In genomic region chr12:110688446-110689001, GRCh38 we compare ENCODE assay signal across 8 cellular contexts. TPM values are rescaled to one million over a fixed set of nuclear protein-coding genes. Genes with fewer than 3 reads are reported as not detected.
DNase-seq lines count a peak whose midpoint lies in the region; ATAC-seq and TF ChIP-seq lines count a peak whose summit lies in the region.

No MANE protein-coding gene starts in this region.

- TF ChIP-seq CTCF in PC-9 (conservative IDR thresholded peaks at IDR 0.05) (no peak), foreskin fibroblast (IDR thresholded peaks at IDR 0.05; ENCODE audit: low read depth, low read length) (no peak), prostate gland (IDR thresholded peaks at IDR 0.05) (no peak)

- no TSS peak for BruUV-seq in PC-9 (replicated peaks; lab: Mats Ljungman, UMichigan)

- no peak for TF ChIP-seq POLR2A in prostate gland (IDR thresholded peaks at IDR 0.05)

- no peaks in the 10 kb centered on the region for H3K36me3 ChIP-seq in PC-9 (ENCODE audit: low read depth)
- H3K36me3 ChIP-seq in prostate gland: no peaks in the 10 kb centered on the region

- no peak overlapping the region for H2AFZ ChIP-seq in PC-9

- H3K9me2 ChIP-seq in PC-9 (ENCODE audit: insufficient read depth): no peaks in the 10 kb centered on the region

- H3K4me1 ChIP-seq in PC-9 (replicated peaks; ENCODE audit: insufficient read depth): no peaks in the 10 kb centered on the region
- H3K4me1 ChIP-seq in prostate gland (replicated peaks): peaks cover 7% of the 10 kb centered on the region

- no peaks in the 10 kb centered on the region for H3F3A ChIP-seq in PC-9 (ENCODE audit: insufficient read depth, low read depth)

- no peak overlapping the region for H3K4me3 ChIP-seq in PC-9
- H3K4me3 ChIP-seq in foreskin fibroblast (ENCODE audit: low read depth in 1 of 2, low read length in 2 of 2): peak overlapping the region; percentile 52 to 57
- H3K4me3 ChIP-seq in prostate gland: peak overlapping the region; percentile 48 to 62

- no peaks in the 10 kb centered on the region for H3K79me2 ChIP-seq in PC-9 (ENCODE audit: low read depth)

- H3K4me2 ChIP-seq in PC-9: 0 out of 2 replicates have a peak overlapping the region, but pooled peaks have one; percentile 18

- peak; percentile 13 for ATAC-seq in GM19035 (IDR thresholded peaks at IDR 0.05; ENCODE audit: unreplicated experiment)
- no peak for ATAC-seq in GM21360 (IDR thresholded peaks at IDR 0.05; ENCODE audit: unreplicated experiment)
- ATAC-seq in HG02610 (IDR thresholded peaks at IDR 0.05; ENCODE audit: unreplicated experiment): no peak

- H4K20me1 ChIP-seq in PC-9 (ENCODE audit: insufficient read depth): no peaks in the 10 kb centered on the region

- POLR2A ChIA-PET in PC-9 (lab: Charles Lee; ENCODE audit: unreplicated experiment): no interaction called here

- H3K27me3 ChIP-seq in PC-9 (ENCODE audit: insufficient read depth, low read depth): peaks cover 56% of the 10 kb centered on the region
- H3K27me3 ChIP-seq in prostate gland (replicated peaks; ENCODE audit: insufficient read depth): no peaks in the 10 kb centered on the region

- intact Hi-C loops in PC-9 (cut with micrococcal nuclease; ENCODE audit: unreplicated experiment): no loop called here
- intact Hi-C loops in prostate gland (cut with DNase I): no loop called here

- DNase-seq in PC-9 (peak in 1 of 2 experiments; percentile 8), foreskin fibroblast (no peak), prostate gland (ENCODE audit: low spot score) (no peak), HuH-7 (ENCODE audit: low spot score) (no peak), NCI-H82 (lab: John Stamatoyannopoulos, UW) (no peak)

- H3K9me3 ChIP-seq in PC-9 (ENCODE audit: insufficient read depth, low read depth) (no peaks in the 10 kb centered on the region), prostate gland (no peaks in the 10 kb centered on the region)

- CTCF ChIA-PET in PC-9 (lab: Charles Lee): no interaction called here

- H3K27ac ChIP-seq in PC-9 (no peak overlapping the region), prostate gland (peak overlapping the region; percentile 67 to 70)

- WGBS in prostate gland: 4% methylated on average over 28 of the region's 32 CpGs

RNA-seq across cellular contexts. Expression of gene HVCN1, which starts 0.4 kb away (rescaled TPM):
- total RNA-seq in PC-9 (2021) (3.4 and 3.6 TPM in 2 replicates), prostate gland (10 to 100 TPM in 1 of 2 donors, 1 to 10 TPM in 1; 5.4 to 11.2 TPM)

RNA-seq across cellular contexts. Expression of gene PPP1CC, which starts 54.2 kb away (rescaled TPM):
- total RNA-seq in PC-9 (2021): 149 and 170 TPM in 2 replicates
- 100 to 1,000 TPM in 1 of 2 donors, 10 to 100 TPM in 1; 92.9 to 103 TPM for total RNA-seq in prostate gland
